In genomic region chr18:74519320-74520095, GRCh38 we compare ENCODE assay signal across 24 cellular contexts. TPM values are rescaled to one million over a fixed set of nuclear protein-coding genes. Genes with fewer than 3 reads are reported as not detected.
DNase-seq lines count a peak whose midpoint lies in the region; TF ChIP-seq lines count a peak whose summit lies in the region.
"Had no signal": no experiment of that assay in that cellular context is flagged by ENCODE, and none has a peak within 500 bp of the region (broad histone marks: within the 10 kb centered on the region; RNA-seq: fewer than 3 reads in every experiment).

No MANE protein-coding gene starts in this region.

- H3K27ac ChIP-seq in coronary artery (no peak overlapping the region), substantia nigra (ENCODE audit: low read depth, low read length, poor library complexity, severe bottlenecking) (peak overlapping the region; percentile 30)
- H3K27ac ChIP-seq: KMS-11, PC-9 had no signal

- peak overlapping the region; percentile 40 for H3K27ac Mint-ChIP-seq in activated T-cell treated with anti-CD3 and anti-CD28 coated beads, Interleukin-2, amount 50 U/mL, for 24 hours
- H3K27ac Mint-ChIP-seq: HFFc6 had no signal

- H3K27me3 Mint-ChIP-seq in activated T-cell treated with anti-CD3 and anti-CD28 coated beads, Interleukin-2, amount 50 U/mL, for 24 hours, result no peaks in the 10 kb centered on the region

- H3K9me3 Mint-ChIP-seq in activated T-cell treated with anti-CD3 and anti-CD28 coated beads, Interleukin-2, amount 50 U/mL, for 24 hours, result no peaks in the 10 kb centered on the region
- H3K9me3 Mint-ChIP-seq: HFFc6 had no signal

- no peak for TF ChIP-seq CTCF in coronary artery (IDR thresholded peaks at IDR 0.05)

- peak; percentile 24 for DNase-seq in activated T-cell treated with anti-CD3 and anti-CD28 coated beads, Interleukin-2, amount 50 U/mL, for 24 hours
- DNase-seq in activated T-cell treated with anti-CD3 and anti-CD28 coated beads for 4 hours, result no peak
- DNase-seq in coronary artery (ENCODE audit: low spot score), result peak; percentile 62
- DNase-seq in mesenteric fat pad (ENCODE audit: low spot score), result peak; percentile 72
- DNase-seq in substantia nigra (lab: John Stamatoyannopoulos, UW), result no peak
- DNase-seq in SHP77 (lab: John Stamatoyannopoulos, UW), result no peak
- DNase-seq in HCEC 1CT, result no peak
- no peak for DNase-seq in stimulated activated CD4-positive, alpha-beta T cell treated with anti-CD3 and anti-CD28 coated beads, Interleukin-4, amount 100 ng/mL, for 1 hour
- DNase-seq: AML-193, DMS53, GDM1, HFFc6, NCI-H1092 treated with DMSO at 0.1 percent for 48 hours, NCI-H1436 treated with DMSO at 0.1 percent for 48 hours, NCI-H2029, NCI-H2227 treated with DMSO at 0.1 percent for 48 hours, NCI-H510A, NCI-H748 treated with DMSO at 0.1 percent for 48 hours, PC-9, RPMI8226, SHP77 treated with DMSO at 0.1 percent for 48 hours had no signal

- H3K4me1 Mint-ChIP-seq in activated T-cell treated with anti-CD3 and anti-CD28 coated beads, Interleukin-2, amount 50 U/mL, for 24 hours (ENCODE audit: low read depth), result no peaks in the 10 kb centered on the region

- H3K4me3 Mint-ChIP-seq in activated T-cell treated with anti-CD3 and anti-CD28 coated beads, Interleukin-2, amount 50 U/mL, for 24 hours, result no peak overlapping the region
- H3K4me3 Mint-ChIP-seq: HFFc6 had no signal

- no peak overlapping the region for H3K4me3 ChIP-seq in coronary artery
- H3K4me3 ChIP-seq: PC-9 had no signal

- H3K36me3 Mint-ChIP-seq in activated T-cell treated with anti-CD3 and anti-CD28 coated beads, Interleukin-2, amount 50 U/mL, for 24 hours (ENCODE audit: low read depth), result peaks cover 98% of the 10 kb centered on the region

RNA-seq across cellular contexts. Expression of gene CNDP1, which starts 14.8 kb away (rescaled TPM):
- total RNA-seq in mesenteric fat pad, result not detected
- total RNA-seq: A172, HFFc6, HT1080, PC-9 had no signal

RNA-seq across cellular contexts. Expression of gene CNDP2, which starts 23.3 kb away (rescaled TPM):
- 164 TPM for total RNA-seq in mesenteric fat pad

Comparison
In these comparisons a context has a peak if more than half of its experiments do, and no peak if none do; other contexts are left out.
1. DNase-seq: peak in activated T-cell treated with anti-CD3 and anti-CD28 coated beads, Interleukin-2, amount 50 U/mL, for 24 hours (single experiment), coronary artery (single experiment) and mesenteric fat pad (single experiment); none in activated T-cell treated with anti-CD3 and anti-CD28 coated beads for 4 hours (single experiment), substantia nigra (0 of 49), SHP77 (0 of 2), HCEC 1CT (single experiment) and stimulated activated CD4-positive, alpha-beta T cell treated with anti-CD3 and anti-CD28 coated beads, Interleukin-4, amount 100 ng/mL, for 1 hour (single experiment).